Comparison of ENCODE assay signal across 12 cellular contexts in the genomic region with DNA sequence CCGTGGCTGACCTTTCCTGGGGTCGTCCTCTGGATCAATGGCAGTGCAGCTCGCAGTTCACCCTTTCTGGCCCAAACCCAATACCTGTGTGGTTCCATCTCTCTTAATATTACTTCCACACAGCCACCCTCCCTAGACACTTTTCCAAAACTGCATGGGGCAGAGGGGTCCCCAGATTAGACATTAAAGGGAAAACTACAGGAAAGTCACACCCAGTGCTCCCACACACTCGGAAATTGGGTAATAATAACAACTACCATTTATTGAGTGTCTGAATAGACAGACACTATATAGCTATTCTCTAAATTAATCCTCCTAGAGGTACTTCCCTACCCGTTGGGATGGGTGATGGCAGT. TPM values are rescaled to one million over a fixed set of nuclear protein-coding genes. Genes with fewer than 3 reads are reported as not detected.
DNase-seq lines count a peak whose midpoint lies in the region; ATAC-seq, FAIRE-seq and TF ChIP-seq lines count a peak whose summit lies in the region.
"Had no signal": no experiment of that assay in that cellular context is flagged by ENCODE, and none has a peak within 500 bp of the region (broad histone marks: within the 10 kb centered on the region; RNA-seq: fewer than 3 reads in every experiment).

No MANE protein-coding gene starts in this region.

- H2AK5ac ChIP-seq in IMR-90 (ENCODE audit: low read depth, low read length): peak overlapping the region; percentile 99

- CTCF ChIA-PET in CD4-positive, alpha-beta memory T cell (lab: Charles Lee; ENCODE audit: partially characterized antibody): interaction anchor here (0.7 to 32.3 kb wide), 10 partner anchors 16 to 191 kb away, joined by 3 to 1075 read pairs (median 18); a partner anchor contains a TSS
- CTCF ChIA-PET in IMR-90 (lab: Yijun Ruan, JAX): interaction anchor here (0.7 to 7.2 kb wide), 4 partner anchors 9 to 65 kb away, joined by 3 to 116 read pairs (median 7); a partner anchor contains a TSS
- CTCF ChIA-PET in GM12878 (lab: Yijun Ruan, JAX): interaction anchor here (0.5 to 9.8 kb wide), 14 partner anchors 9 to 253 kb away, joined by 3 to 287 read pairs (median 3); a partner anchor contains a TSS

- dilution Hi-C loops in IMR-90 (cut with HindIII; ENCODE audit: low sequenced_read_pairs, unreplicated experiment): no loop called here

- H3K4ac ChIP-seq in IMR-90 (ENCODE audit: low read depth, low read length): peak overlapping the region; percentile 83; the same call in 1 of the 2 replicates

- no peaks in the 10 kb centered on the region for H3K36me3 ChIP-seq in CD4-positive, alpha-beta memory T cell (ENCODE audit: insufficient read depth, low read length)
- H3K36me3 ChIP-seq in IMR-90 (ENCODE audit: control insufficient read depth, insufficient read depth, low read length) (peaks cover 4% of the 10 kb centered on the region; the same call in 1 of the 2 replicates), GM12878 (ENCODE audit: control insufficient read depth in 2 of 2, insufficient read depth in 2 of 2, low read length in 1 of 2) (no peaks in the 10 kb centered on the region), neural progenitor cell (no peaks in the 10 kb centered on the region), upper lobe of left lung (no peaks in the 10 kb centered on the region)
- H3K36me3 ChIP-seq: cardiac muscle cell, tibial artery had no signal

- SMC1A ChIA-PET in GM12878 (lab: Charles Lee; ENCODE audit: uncharacterized antibody, unreplicated experiment): interaction anchor here (1.0 to 7.8 kb wide), 4 partner anchors 9 to 65 kb away, joined by 3 to 152 read pairs (median 4); a partner anchor contains a TSS

- intact Hi-C loops in CD4-positive, alpha-beta memory T cell (cut with micrococcal nuclease): no loop called here
- intact Hi-C loops in IMR-90 (cut with micrococcal nuclease): no loop called here
- intact Hi-C loops in GM12878 (cut with micrococcal nuclease; ENCODE audit: unreplicated experiment): loop anchor here (10.0 kb wide), 1 partner anchor 151 kb away; a partner anchor contains a TSS
- intact Hi-C loops in lower leg skin (cut with DNase I; ENCODE audit: low total_unique reads): no loop called here

- no peak overlapping the region for H4K5ac ChIP-seq in IMR-90 (ENCODE audit: low read depth, low read length)

- peak overlapping the region; percentile 78 to 95 (median 86) for H3K4me3 Mint-ChIP-seq in CD4-positive, alpha-beta memory T cell
- peak overlapping the region; percentile 94 for H3K4me3 Mint-ChIP-seq in neural progenitor cell

- TF ChIP-seq POLR2A in IMR-90 (IDR thresholded peaks at IDR 0.05; ENCODE audit: low read depth, low read length) (no peak), GM12878 (IDR thresholded peaks at IDR 0.05; ENCODE audit: low read depth, low read length) (no peak), upper lobe of left lung (IDR thresholded peaks at IDR 0.05) (no peak), lower leg skin (IDR thresholded peaks at IDR 0.05) (no peak)

- H3K9me1 ChIP-seq in IMR-90 (ENCODE audit: insufficient read depth, low read length): peaks cover 17% of the 10 kb centered on the region

- H3K27me3 ChIP-seq in CD4-positive, alpha-beta memory T cell (ENCODE audit: insufficient read depth, low read length): no peaks in the 10 kb centered on the region
- H3K27me3 ChIP-seq in IMR-90 (ENCODE audit: control insufficient read depth, insufficient read depth, low read length) (no peaks in the 10 kb centered on the region), GM12878 (replicated peaks in 1 of 2; ENCODE audit: control insufficient read depth in 2 of 2, insufficient read depth in 2 of 2, low read length in 1 of 2) (peaks cover 1 to 4% of the 10 kb centered on the region in 2 experiments; a peak in 3 of 4 replicates), neural progenitor cell (no peaks in the 10 kb centered on the region), upper lobe of left lung (no peaks in the 10 kb centered on the region)
- H3K27me3 ChIP-seq: cardiac muscle cell, tibial artery had no signal

- TF ChIP-seq RAD21 in IMR-90 (IDR thresholded peaks at IDR 0.05; ENCODE audit: low read length): no peak
- no peak for TF ChIP-seq RAD21 in GM12878 (IDR thresholded peaks at IDR 0.05; ENCODE audit: insufficient read depth, low read depth, low read length)

- no peaks in the 10 kb centered on the region for H3K27me3 Mint-ChIP-seq in CD4-positive, alpha-beta memory T cell
- peaks cover 8% of the 10 kb centered on the region for H3K27me3 Mint-ChIP-seq in neural progenitor cell (ENCODE audit: insufficient read depth, low read depth)

- H4K8ac ChIP-seq in IMR-90 (ENCODE audit: low read depth in 2 of 2, low read length in 2 of 2): peak overlapping the region in 1 of 2 experiments; percentile 74; a peak in 1 of 4 replicates

- POLR2A ChIA-PET in CD4-positive, alpha-beta memory T cell (lab: Charles Lee; ENCODE audit: partially characterized antibody): interaction anchor here (0.9 to 12.5 kb wide), 10 partner anchors 16 to 65 kb away, joined by 3 to 338 read pairs (median 44); a partner anchor contains a TSS
- POLR2A ChIA-PET in IMR-90 (lab: Charles Lee; ENCODE audit: unreplicated experiment): interaction anchor here (1.0 to 6.5 kb wide), 5 partner anchors 25 to 66 kb away, joined by 5 to 39 read pairs (median 7); a partner anchor contains a TSS
- POLR2A ChIA-PET in GM12878 (lab: Charles Lee): interaction anchor here (0.5 to 2.0 kb wide), 3 partner anchors 25 to 1105 kb away, joined by 3 to 17 read pairs (median 4); a partner anchor contains a TSS

- FAIRE-seq in GM12878 (lab: Jason Lieb, UNC): no peak
- FAIRE-seq: H54 had no signal

- no peak overlapping the region for H2BK5ac ChIP-seq in IMR-90 (ENCODE audit: low read depth, low read length, poor library complexity, severe bottlenecking)

- H3K14ac ChIP-seq in IMR-90 (replicated peaks; ENCODE audit: low read depth, low read length): no peak overlapping the region

- H3K4me1 ChIP-seq in CD4-positive, alpha-beta memory T cell (ENCODE audit: insufficient read depth, low read length): peaks cover 38% of the 10 kb centered on the region
- H3K4me1 ChIP-seq in IMR-90 (ENCODE audit: control insufficient read depth, insufficient read depth, low read length): peaks cover 19% of the 10 kb centered on the region
- H3K4me1 ChIP-seq in GM12878 (ENCODE audit: control insufficient read depth, insufficient read depth, low read length): 0 out of 2 replicates have a peak, but pooled peaks cover 3% of the 10 kb centered on the region
- H3K4me1 ChIP-seq in neural progenitor cell: peaks cover 20% of the 10 kb centered on the region
- peaks cover 38 to 62% (median 54%) of the 10 kb centered on the region in 4 donors for H3K4me1 ChIP-seq in upper lobe of left lung

- peaks cover 0 to 1% (median 0%) of the 10 kb centered on the region in 8 donors for H3K9me3 Mint-ChIP-seq in CD4-positive, alpha-beta memory T cell
- H3K9me3 Mint-ChIP-seq in neural progenitor cell: no peaks in the 10 kb centered on the region

- H3K56ac ChIP-seq in IMR-90 (ENCODE audit: extremely low read depth, insufficient read depth, low read length): no peak overlapping the region

- ATAC-seq in IMR-90 (ENCODE audit: low read depth) (no peak), GM12878 (no peak), upper lobe of left lung (ENCODE audit: low FRiP score in 2 of 2) (no peak), GM21619 (IDR thresholded peaks at IDR 0.05; ENCODE audit: unreplicated experiment) (no peak)

- no peak overlapping the region for H3K23ac ChIP-seq in IMR-90 (ENCODE audit: low read depth, low read length)

- H3K4me1 Mint-ChIP-seq in CD4-positive, alpha-beta memory T cell: peaks cover 22 to 46% (median 32%) of the 10 kb centered on the region in 4 donors
- H3K4me1 Mint-ChIP-seq in neural progenitor cell: peaks cover 34% of the 10 kb centered on the region

- H2AK9ac ChIP-seq in IMR-90 (replicated peaks; ENCODE audit: low read depth, low read length, poor library complexity): peak overlapping the region; percentile 95

- no peak overlapping the region for H4K91ac ChIP-seq in IMR-90 (ENCODE audit: insufficient read depth, low read depth, low read length)

- 9% methylated on average over 3 of the region's 5 CpGs; no CpG with 5 or more reads in 1 of the 2 experiments for WGBS in IMR-90 (ENCODE audit: extremely low coverage in 2 of 2, insufficient read length in 1 of 2), 2 experiments
- WGBS in GM12878 (ENCODE audit: insufficient coverage, insufficient replicate concordance, low lambda C conversion rate, missing lambda C conversion rate): 4% methylated on average over 5 of the region's 5 CpGs
- WGBS in upper lobe of left lung, 2 donors: 23 to 35% methylated on average over 5 of the region's 5 CpGs
- 15 to 20% methylated on average over 5 of the region's 5 CpGs for WGBS in lower leg skin, 2 donors

- no peak overlapping the region for H3K18ac ChIP-seq in IMR-90 (ENCODE audit: low read depth, low read length)

- H3F3A ChIP-seq in neural progenitor cell (ENCODE audit: low read depth): peaks cover 6% of the 10 kb centered on the region

- no peaks in the 10 kb centered on the region for H3K9me3 ChIP-seq in CD4-positive, alpha-beta memory T cell (ENCODE audit: control insufficient read depth in 1 of 2, low read length in 2 of 2)
- H3K9me3 ChIP-seq in IMR-90 (ENCODE audit: control insufficient read depth, insufficient read depth, low read length): no peaks in the 10 kb centered on the region
- H3K9me3 ChIP-seq in GM12878 (replicated peaks; ENCODE audit: control insufficient read depth, insufficient read depth, low read length): no peaks in the 10 kb centered on the region
- H3K9me3 ChIP-seq in neural progenitor cell (ENCODE audit: low read depth): no peaks in the 10 kb centered on the region
- H3K9me3 ChIP-seq in upper lobe of left lung: no peaks in the 10 kb centered on the region
- H3K9me3 ChIP-seq: tibial artery had no signal

- in situ Hi-C loops in IMR-90 (cut with MboI; ENCODE audit: low sequenced_read_pairs) (no loop called here), GM12878 (cut with MboI) (no loop called here)

- peaks cover 35% of the 10 kb centered on the region for H4K20me1 ChIP-seq in IMR-90 (ENCODE audit: insufficient read depth, low read length)
- no peaks in the 10 kb centered on the region for H4K20me1 ChIP-seq in GM12878 (ENCODE audit: control insufficient read depth, insufficient read depth)
- H4K20me1 ChIP-seq in neural progenitor cell (ENCODE audit: low read depth): peaks cover 28% of the 10 kb centered on the region

- H2BK15ac ChIP-seq in IMR-90 (ENCODE audit: low read depth, low read length): peak overlapping the region; percentile 73; the same call in 1 of the 3 replicates

- peak overlapping the region in 6 of 7 donors; percentile 47 to 96 (median 88) for H3K27ac Mint-ChIP-seq in CD4-positive, alpha-beta memory T cell
- H3K27ac Mint-ChIP-seq in neural progenitor cell: no peak overlapping the region

- RAD21 ChIA-PET in GM12878 (lab: Charles Lee; ENCODE audit: unreplicated experiment): interaction anchor here (0.8 to 4.5 kb wide), 10 partner anchors 9 to 99 kb away, joined by 3 to 170 read pairs (median 6); a partner anchor contains a TSS

- H3K27ac ChIP-seq in CD4-positive, alpha-beta memory T cell (ENCODE audit: low read depth, low read length): peak overlapping the region; percentile 32
- H3K27ac ChIP-seq in IMR-90 (ENCODE audit: insufficient read depth, low read length) (no peak overlapping the region), GM12878 (ENCODE audit: control insufficient read depth, insufficient read depth) (no peak overlapping the region), neural progenitor cell (no peak overlapping the region), upper lobe of left lung (peak overlapping the region in 2 of 4 donors; percentile 5 to 68)
- H3K27ac ChIP-seq: cardiac muscle cell had no signal

- TF ChIP-seq EP300 in GM12878 (IDR thresholded peaks at IDR 0.05; ENCODE audit: borderline replicate concordance in 1 of 2, control insufficient read depth in 1 of 2, low read depth in 2 of 2, low read length in 2 of 2): no peak
- no peak for TF ChIP-seq EP300 in upper lobe of left lung (IDR thresholded peaks at IDR 0.05)

- no peak for TF ChIP-seq CTCF in IMR-90 (conservative IDR thresholded peaks at IDR 0.05; ENCODE audit: low read depth, low read length)
- TF ChIP-seq CTCF in GM12878 (IDR thresholded peaks at IDR 0.05 in 2 of 3, conservative IDR thresholded peaks at IDR 0.05 in 1 of 3; ENCODE audit: control insufficient read depth in 2 of 3, extremely low read depth in 1 of 3, insufficient read depth in 1 of 3, low read depth in 3 of 3, low read length in 3 of 3): no peak
- TF ChIP-seq CTCF in neural progenitor cell (IDR thresholded peaks at IDR 0.05): no peak
- TF ChIP-seq CTCF in upper lobe of left lung (IDR thresholded peaks at IDR 0.05): no peak
- TF ChIP-seq CTCF in lower leg skin (IDR thresholded peaks at IDR 0.05): no peak

- peaks cover 2 to 32% of the 10 kb centered on the region in 2 experiments; a peak in 2 of 4 replicates for H3K79me1 ChIP-seq in IMR-90 (ENCODE audit: low read depth in 1 of 2, low read length in 2 of 2)

- no peak overlapping the region for H2BK20ac ChIP-seq in IMR-90 (ENCODE audit: low read depth, low read length)

- H3K4me2 ChIP-seq in IMR-90 (ENCODE audit: low read depth, low read length) (no peak overlapping the region), GM12878 (ENCODE audit: control insufficient read depth, insufficient read depth) (peak overlapping the region; percentile 56; the same call in 1 of the 2 replicates), neural progenitor cell (no peak overlapping the region)

- H3K4me3 ChIP-seq in CD4-positive, alpha-beta memory T cell (ENCODE audit: low read length in 2 of 2): no peak overlapping the region
- no peak overlapping the region for H3K4me3 ChIP-seq in IMR-90 (ENCODE audit: insufficient read depth, low read depth, low read length)
- no peak overlapping the region for H3K4me3 ChIP-seq in GM12878
- no peak overlapping the region for H3K4me3 ChIP-seq in neural progenitor cell
- H3K4me3 ChIP-seq in upper lobe of left lung: no peak overlapping the region
- H3K4me3 ChIP-seq in lower leg skin (ENCODE audit: low read depth, poor library complexity, severe bottlenecking): no peak overlapping the region

- DNase-seq in CD4-positive, alpha-beta memory T cell: no peak
- DNase-seq in IMR-90 (no peak), GM12878 (ENCODE audit: low read depth, low spot score) (no peak), neural progenitor cell (ENCODE audit: low spot score) (no peak), upper lobe of left lung (no peak), lower leg skin (ENCODE audit: low spot score in 2 of 2) (no peak)
- DNase-seq in central memory CD4-positive, alpha-beta T cell: no peak
- DNase-seq: NCI-H1417 treated with DMSO at 0.1 percent for 48 hours had no signal

- H3K9ac ChIP-seq in IMR-90 (ENCODE audit: low read depth, low read length) (no peak overlapping the region), GM12878 (ENCODE audit: control insufficient read depth, insufficient read depth, low read length) (no peak overlapping the region), neural progenitor cell (no peak overlapping the region)

- BruUV-seq in IMR-90 (replicated peaks; lab: Mats Ljungman, UMichigan): no TSS peak
- no TSS peak for BruUV-seq in GM12878 (replicated peaks; lab: Mats Ljungman, UMichigan)

- peaks cover 9 to 26% of the 10 kb centered on the region in 2 donors for H3K36me3 Mint-ChIP-seq in CD4-positive, alpha-beta memory T cell
- peaks cover 2% of the 10 kb centered on the region for H3K36me3 Mint-ChIP-seq in neural progenitor cell

- no peaks in the 10 kb centered on the region for H3K79me2 ChIP-seq in GM12878 (ENCODE audit: control insufficient read depth, insufficient read depth, low read length)
- peaks cover 42% of the 10 kb centered on the region for H3K79me2 ChIP-seq in neural progenitor cell (ENCODE audit: low read depth)

- H2AFZ ChIP-seq in IMR-90 (replicated peaks; ENCODE audit: low read length, poor library complexity) (peak overlapping the region; percentile 92), GM12878 (ENCODE audit: control insufficient read depth, low read depth, low read length) (no peak overlapping the region), neural progenitor cell (replicated peaks) (no peak overlapping the region)

- peak overlapping the region; percentile 68; the same call in 1 of the 2 replicates for H2BK120ac ChIP-seq in IMR-90 (ENCODE audit: low read depth, low read length)

RNA-seq across cellular contexts. Expression of a gene that starts 0.6 kb away (rescaled TPM):
- total RNA-seq in CD4-positive, alpha-beta memory T cell: 100 to 1,000 TPM; 108 to 126 TPM
- 100 to 1,000 TPM in 1 of 2 donors, 10 to 100 TPM in 1; 81.7 to 115 TPM for polyA plus RNA-seq in CD4-positive, alpha-beta memory T cell
- total RNA-seq in IMR-90 (2012; rRNA removed) (33.9 and 46.6 TPM in 2 replicates), GM12878 (2014; rRNA removed) (6.2 and 7.2 TPM in 2 replicates), GM12878 (2014; rRNA removed; fragmentation: Illumina TruSeq; extraction: Trizol) (5.1 and 5.2 TPM in 2 replicates), GM12878 (2021) (29.1 and 32.0 TPM in 2 replicates), neural progenitor cell (ENCODE audit: low replicate concordance) (8.2 and 19.3 TPM in 2 replicates), upper lobe of left lung (100 to 1,000 TPM in 4 of 6 donors, 10 to 100 TPM in 2; 67.8 to 210 (median 116) TPM), lower leg skin (10 to 100 TPM; 36.3 to 54.0 (median 49.8) TPM)
- polyA plus RNA-seq in IMR-90 (2012; rRNA removed) (134 and 139 TPM in 2 replicates), GM12878 (2011; rRNA removed) (0.50 and 1.0 TPM in 2 replicates), GM12878 (2014; fragmentation: Illumina TruSeq; extraction: Trizol) (16.1 and 27.3 TPM in 2 replicates), GM12878 (2014; fragmentation: Nextera tagmentation; extraction: Ambion mirVana) (1 to 10 TPM; 2.5 to 2.6 TPM), GM12878 (2014; rRNA removed) (19.6 and 22.5 TPM in 2 replicates), GM12878 (2016; fragmentation: Nextera tagmentation; extraction: Ambion mirVana) (10 to 100 TPM; 15.9 to 16.3 TPM)
- 104 and 123 TPM in 2 replicates for polyA plus RNA-seq in IMR-90 (2012; cell fraction: cytosol; rRNA removed)
- polyA plus RNA-seq in IMR-90 (2012; cell fraction: nucleus; rRNA removed; ENCODE audit: low replicate concordance): 210 and 333 TPM in 2 replicates
- total RNA-seq in GM12878 (2013; cell fraction: nucleolus; rRNA removed): 1.8 and 4.0 TPM in 2 replicates
- polyA plus RNA-seq in GM12878 (2011; ENCODE audit: low read depth): 10.2 TPM
- 0.89 and 1.7 TPM in 2 replicates for polyA plus RNA-seq in GM12878 (2011; cell fraction: cytosol; rRNA removed)
- 2.2 and 3.0 TPM in 2 replicates for polyA plus RNA-seq in GM12878 (2011; cell fraction: nucleus; rRNA removed)
- polyA plus RNA-seq in GM12878 (2012): 20.0 and 22.7 TPM in 2 replicates
- polyA minus RNA-seq in GM12878 (2011; rRNA and poly(A)+ RNA removed): 1.8 and 2.4 TPM in 2 replicates
- polyA minus RNA-seq in GM12878 (2011; cell fraction: cytosol; rRNA and poly(A)+ RNA removed): 0.67 and 1.7 TPM in 2 replicates
- polyA minus RNA-seq in GM12878 (2011; cell fraction: nucleus; rRNA and poly(A)+ RNA removed): 0.86 and 1.2 TPM in 2 replicates

RNA-seq across cellular contexts. Expression of a gene that starts 25.5 kb away (rescaled TPM):
- total RNA-seq in CD4-positive, alpha-beta memory T cell: over 10,000 TPM in 1 of 2 experiments, 1,000 to 10,000 TPM in 1; 8,627 to 11,547 TPM
- polyA plus RNA-seq in CD4-positive, alpha-beta memory T cell: not detected
- total RNA-seq in IMR-90 (2012; rRNA removed) (under 0.01 TPM in 2 replicates), GM12878 (2014; rRNA removed) (under 0.01 TPM in 2 replicates), GM12878 (2014; rRNA removed; fragmentation: Illumina TruSeq; extraction: Trizol) (15,110 and 15,384 TPM in 2 replicates), GM12878 (2021) (4,315 and 4,845 TPM in 2 replicates), neural progenitor cell (ENCODE audit: low replicate concordance) (under 0.01 TPM in 1 of 2 replicates, not detected in the other), upper lobe of left lung (over 10,000 TPM in 1 of 6 donors, 1,000 to 10,000 TPM in 1, under 1 TPM in 4; under 0.01 to 11,449 (median under 0.01) TPM), lower leg skin (under 1 TPM in 2 of 4 donors, not detected in 2; under 0.01 TPM)
- polyA plus RNA-seq in IMR-90 (2012; rRNA removed) (not detected in 2 replicates), GM12878 (2011; rRNA removed) (under 0.01 and 61.6 TPM in 2 replicates), GM12878 (2014; fragmentation: Illumina TruSeq; extraction: Trizol) (not detected in 2 replicates), GM12878 (2014; fragmentation: Nextera tagmentation; extraction: Ambion mirVana) (not detected), GM12878 (2014; rRNA removed) (not detected in 2 replicates), GM12878 (2016; fragmentation: Nextera tagmentation; extraction: Ambion mirVana) (1 to 10 TPM; 3.5 to 7.1 TPM)
- polyA plus RNA-seq in IMR-90 (2012; cell fraction: cytosol; rRNA removed): not detected in 2 replicates
- polyA plus RNA-seq in IMR-90 (2012; cell fraction: nucleus; rRNA removed; ENCODE audit: low replicate concordance): not detected in 2 replicates
- under 0.01 TPM in 2 replicates for total RNA-seq in GM12878 (2013; cell fraction: nucleolus; rRNA removed)
- polyA plus RNA-seq in GM12878 (2011; ENCODE audit: low read depth): not detected
- polyA plus RNA-seq in GM12878 (2011; cell fraction: cytosol; rRNA removed): under 0.01 TPM in 2 replicates
- polyA plus RNA-seq in GM12878 (2011; cell fraction: nucleus; rRNA removed): under 0.01 TPM in 2 replicates
- 1,178 TPM in 1 of 2 replicates, not detected in the other for polyA plus RNA-seq in GM12878 (2012)
- polyA minus RNA-seq in GM12878 (2011; rRNA and poly(A)+ RNA removed): under 0.01 and 42,665 TPM in 2 replicates
- polyA minus RNA-seq in GM12878 (2011; cell fraction: cytosol; rRNA and poly(A)+ RNA removed): 81,390 and 81,852 TPM in 2 replicates
- under 0.01 TPM in 2 replicates for polyA minus RNA-seq in GM12878 (2011; cell fraction: nucleus; rRNA and poly(A)+ RNA removed)
- total RNA-seq: cardiac muscle cell had no signal
- polyA plus RNA-seq: cardiac muscle cell had no signal

RNA-seq across cellular contexts. Expression of a gene that starts 26.9 kb away (rescaled TPM):
- 1,000 to 10,000 TPM in 1 of 2 experiments, 100 to 1,000 TPM in 1; 925 to 1,200 TPM for total RNA-seq in CD4-positive, alpha-beta memory T cell
- polyA plus RNA-seq in CD4-positive, alpha-beta memory T cell: not detected
- total RNA-seq in IMR-90 (2012; rRNA removed): under 0.01 TPM in 2 replicates
- polyA plus RNA-seq in IMR-90 (2012; rRNA removed): not detected in 2 replicates
- polyA plus RNA-seq in IMR-90 (2012; cell fraction: cytosol; rRNA removed): not detected in 2 replicates
- not detected in 2 replicates for polyA plus RNA-seq in IMR-90 (2012; cell fraction: nucleus; rRNA removed; ENCODE audit: low replicate concordance)
- under 0.01 TPM in 2 replicates for total RNA-seq in GM12878 (2013; cell fraction: nucleolus; rRNA removed)
- total RNA-seq in GM12878 (2014; rRNA removed): under 0.01 TPM in 2 replicates
- 15,175 and 15,332 TPM in 2 replicates for total RNA-seq in GM12878 (2014; rRNA removed; fragmentation: Illumina TruSeq; extraction: Trizol)
- 4,154 and 4,718 TPM in 2 replicates for total RNA-seq in GM12878 (2021)
- not detected for polyA plus RNA-seq in GM12878 (2011; ENCODE audit: low read depth)
- polyA plus RNA-seq in GM12878 (2011; rRNA removed): under 0.01 and 92.4 TPM in 2 replicates
- polyA plus RNA-seq in GM12878 (2011; cell fraction: cytosol; rRNA removed): under 0.01 TPM in 2 replicates
- polyA plus RNA-seq in GM12878 (2011; cell fraction: nucleus; rRNA removed): under 0.01 TPM in 2 replicates
- polyA plus RNA-seq in GM12878 (2012): 1,260 TPM in 1 of 2 replicates, not detected in the other
- polyA plus RNA-seq in GM12878 (2014; fragmentation: Illumina TruSeq; extraction: Trizol): not detected in 2 replicates
- polyA plus RNA-seq in GM12878 (2014; fragmentation: Nextera tagmentation; extraction: Ambion mirVana): 10 to 100 TPM in 1 of 2 experiments, not detected in 1; 11.5 TPM
- polyA plus RNA-seq in GM12878 (2014; rRNA removed): not detected in 2 replicates
- 1 to 10 TPM; 3.5 to 7.1 TPM for polyA plus RNA-seq in GM12878 (2016; fragmentation: Nextera tagmentation; extraction: Ambion mirVana)
- polyA minus RNA-seq in GM12878 (2011; rRNA and poly(A)+ RNA removed): under 0.01 and 37,029 TPM in 2 replicates
- 87,323 and 92,282 TPM in 2 replicates for polyA minus RNA-seq in GM12878 (2011; cell fraction: cytosol; rRNA and poly(A)+ RNA removed)
- polyA minus RNA-seq in GM12878 (2011; cell fraction: nucleus; rRNA and poly(A)+ RNA removed): under 0.01 TPM in 2 replicates
- total RNA-seq in neural progenitor cell (ENCODE audit: low replicate concordance): under 0.01 TPM in 2 replicates
- total RNA-seq in upper lobe of left lung: 1,000 to 10,000 TPM in 2 of 6 donors, under 1 TPM in 4; under 0.01 to 4,461 (median under 0.01) TPM
- total RNA-seq in lower leg skin: under 1 TPM in 2 of 4 donors, not detected in 2; under 0.01 TPM
- total RNA-seq: cardiac muscle cell had no signal
- polyA plus RNA-seq: cardiac muscle cell had no signal

RNA-seq across cellular contexts. Expression of a gene that starts 36.0 kb away (rescaled TPM):
- total RNA-seq in CD4-positive, alpha-beta memory T cell: 1 to 10 TPM; 4.9 to 5.9 TPM
- 1 to 10 TPM in 1 of 2 donors, under 1 TPM in 1; 0.46 to 2.2 TPM for polyA plus RNA-seq in CD4-positive, alpha-beta memory T cell
- total RNA-seq in IMR-90 (2012; rRNA removed) (0.83 and 2.0 TPM in 2 replicates), GM12878 (2014; rRNA removed) (0.33 and 0.45 TPM in 2 replicates), GM12878 (2014; rRNA removed; fragmentation: Illumina TruSeq; extraction: Trizol) (0.28 and 0.36 TPM in 2 replicates), GM12878 (2021) (0.31 and 0.74 TPM in 2 replicates), neural progenitor cell (ENCODE audit: low replicate concordance) (3.8 and 6.8 TPM in 2 replicates), upper lobe of left lung (1 to 10 TPM in 5 of 6 donors, under 1 TPM in 1; 1.00 to 5.2 (median 2.9) TPM), lower leg skin (1 to 10 TPM in 3 of 4 donors, under 1 TPM in 1; 0.49 to 4.1 (median 2.8) TPM)
- polyA plus RNA-seq in IMR-90 (2012; rRNA removed) (0.56 and 0.87 TPM in 2 replicates), GM12878 (2011; rRNA removed) (0.42 and 0.46 TPM in 2 replicates), GM12878 (2014; fragmentation: Illumina TruSeq; extraction: Trizol) (0.43 and 0.92 TPM in 2 replicates), GM12878 (2014; fragmentation: Nextera tagmentation; extraction: Ambion mirVana) (under 1 TPM; 0.79 to 0.98 TPM), GM12878 (2014; rRNA removed) (0.19 TPM in 2 replicates), GM12878 (2016; fragmentation: Nextera tagmentation; extraction: Ambion mirVana) (under 1 TPM; 0.48 to 0.86 TPM)
- polyA plus RNA-seq in IMR-90 (2012; cell fraction: cytosol; rRNA removed): 0.99 and 1.2 TPM in 2 replicates
- 0.61 and 0.79 TPM in 2 replicates for polyA plus RNA-seq in IMR-90 (2012; cell fraction: nucleus; rRNA removed; ENCODE audit: low replicate concordance)
- 1.1 and 1.5 TPM in 2 replicates for total RNA-seq in GM12878 (2013; cell fraction: nucleolus; rRNA removed)
- polyA plus RNA-seq in GM12878 (2011; ENCODE audit: low read depth): 0.31 TPM
- 0.28 and 0.90 TPM in 2 replicates for polyA plus RNA-seq in GM12878 (2011; cell fraction: cytosol; rRNA removed)
- polyA plus RNA-seq in GM12878 (2011; cell fraction: nucleus; rRNA removed): 0.15 and 0.34 TPM in 2 replicates
- 0.26 and 0.81 TPM in 2 replicates for polyA plus RNA-seq in GM12878 (2012)
- 2.1 TPM in 1 of 2 replicates, not detected in the other for polyA minus RNA-seq in GM12878 (2011; rRNA and poly(A)+ RNA removed)
- polyA minus RNA-seq in GM12878 (2011; cell fraction: cytosol; rRNA and poly(A)+ RNA removed): not detected in 2 replicates
- 0.36 TPM in 1 of 2 replicates, not detected in the other for polyA minus RNA-seq in GM12878 (2011; cell fraction: nucleus; rRNA and poly(A)+ RNA removed)
